ENCODE assay signal across 1 cellular context in the genomic region with DNA sequence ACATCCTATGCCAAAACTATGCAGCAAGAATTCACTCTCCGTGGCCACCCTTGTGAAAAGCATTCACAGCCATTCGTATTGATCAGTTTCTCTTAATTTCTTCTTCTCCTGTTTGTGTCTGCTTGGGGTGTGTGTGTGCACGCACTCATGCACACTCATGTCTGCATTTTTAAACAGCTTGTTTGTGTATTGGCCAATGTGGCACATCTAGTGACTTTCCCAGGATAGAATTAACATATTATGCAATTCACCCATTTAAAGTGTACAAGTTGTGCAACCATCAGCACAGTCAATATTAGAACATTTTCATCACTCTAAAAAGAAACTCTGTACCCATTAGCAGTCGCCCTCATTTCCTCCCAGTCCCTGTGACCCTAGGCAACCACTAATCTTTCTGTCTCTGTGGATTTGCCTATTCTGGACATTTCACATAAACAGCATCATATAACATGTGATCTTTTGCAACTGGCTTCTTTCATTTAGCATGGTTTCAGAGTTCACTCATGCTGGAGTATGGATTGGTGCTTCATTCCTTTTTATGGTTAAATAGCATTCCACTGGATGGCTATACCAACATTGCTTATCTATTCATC.
TF ChIP-seq lines count a peak whose summit lies in the region.

No MANE protein-coding gene starts in this region.

TF ChIP-seq in HepG2, 621 proteins besides CTCF, POLR2A, EP300 and RAD21 (continued from another document and continues in another):
- no peak for TF ChIP-seq TFDP1 (CRISPR knock-in tag; IDR thresholded peaks at IDR 0.05; ENCODE audit: borderline replicate concordance)
- no peak for TF ChIP-seq ZNF235 (CRISPR knock-in tag; IDR thresholded peaks at IDR 0.05; ENCODE audit: borderline replicate concordance)
- no peak for TF ChIP-seq ZBTB49 (CRISPR knock-in tag; IDR thresholded peaks at IDR 0.05; ENCODE audit: borderline replicate concordance)
- TF ChIP-seq, protein P1, sequence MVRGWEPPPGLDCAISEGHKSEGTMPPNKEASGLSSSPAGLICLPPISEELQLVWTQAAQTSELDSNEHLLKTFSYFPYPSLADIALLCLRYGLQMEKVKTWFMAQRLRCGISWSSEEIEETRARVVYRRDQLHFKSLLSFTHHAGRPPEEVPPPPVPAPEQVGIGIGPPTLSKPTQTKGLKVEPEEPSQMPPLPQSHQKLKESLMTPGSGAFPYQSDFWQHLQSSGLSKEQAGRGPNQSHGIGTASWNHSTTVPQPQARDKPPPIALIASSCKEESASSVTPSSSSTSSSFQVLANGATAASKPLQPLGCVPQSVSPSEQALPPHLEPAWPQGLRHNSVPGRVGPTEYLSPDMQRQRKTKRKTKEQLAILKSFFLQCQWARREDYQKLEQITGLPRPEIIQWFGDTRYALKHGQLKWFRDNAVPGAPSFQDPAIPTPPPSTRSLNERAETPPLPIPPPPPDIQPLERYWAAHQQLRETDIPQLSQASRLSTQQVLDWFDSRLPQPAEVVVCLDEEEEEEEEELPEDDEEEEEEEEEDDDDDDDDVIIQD (CRISPR knock-in tag; IDR thresholded peaks at IDR 0.05; ENCODE audit: low read depth): peak; percentile 90
- no peak for TF ChIP-seq ZNF781 (CRISPR knock-in tag; IDR thresholded peaks at IDR 0.05; ENCODE audit: borderline replicate concordance, not compliant biosample characterization)
- peak; percentile 100 for TF ChIP-seq CEBPB (IDR thresholded peaks at IDR 0.05; ENCODE audit: borderline replicate concordance, low read depth, low read length)
- no peak for TF ChIP-seq ZNF782 (CRISPR knock-in tag; IDR thresholded peaks at IDR 0.05; ENCODE audit: borderline replicate concordance)
- TF ChIP-seq ATF7-NPFF (CRISPR knock-in tag; IDR thresholded peaks at IDR 0.05; ENCODE audit: low read depth): no peak
- no peak for TF ChIP-seq PHF8 (CRISPR knock-in tag; IDR thresholded peaks at IDR 0.05)
- TF ChIP-seq RELA (CRISPR knock-in tag; IDR thresholded peaks at IDR 0.05): no peak
- TF ChIP-seq REPIN1 (CRISPR knock-in tag; IDR thresholded peaks at IDR 0.05; ENCODE audit: borderline replicate concordance, low read depth): no peak
- peak; percentile 64; the same call in 1 of the 2 replicates for TF ChIP-seq PPARG (CRISPR knock-in tag; conservative IDR thresholded peaks at IDR 0.05)
- TF ChIP-seq ELF1 (CRISPR knock-in tag; IDR thresholded peaks at IDR 0.05): peak; percentile 14; the same call in 1 of the 2 replicates
- TF ChIP-seq, protein P2, sequence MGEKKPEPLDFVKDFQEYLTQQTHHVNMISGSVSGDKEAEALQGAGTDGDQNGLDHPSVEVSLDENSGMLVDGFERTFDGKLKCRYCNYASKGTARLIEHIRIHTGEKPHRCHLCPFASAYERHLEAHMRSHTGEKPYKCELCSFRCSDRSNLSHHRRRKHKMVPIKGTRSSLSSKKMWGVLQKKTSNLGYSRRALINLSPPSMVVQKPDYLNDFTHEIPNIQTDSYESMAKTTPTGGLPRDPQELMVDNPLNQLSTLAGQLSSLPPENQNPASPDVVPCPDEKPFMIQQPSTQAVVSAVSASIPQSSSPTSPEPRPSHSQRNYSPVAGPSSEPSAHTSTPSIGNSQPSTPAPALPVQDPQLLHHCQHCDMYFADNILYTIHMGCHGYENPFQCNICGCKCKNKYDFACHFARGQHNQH (CRISPR knock-in tag; IDR thresholded peaks at IDR 0.05): peak; percentile 52; the same call in 1 of the 2 replicates
- no peak for TF ChIP-seq MTF2 (CRISPR knock-in tag; IDR thresholded peaks at IDR 0.05; ENCODE audit: borderline replicate concordance)
- no peak for TF ChIP-seq GATA4 (IDR thresholded peaks at IDR 0.05; ENCODE audit: borderline replicate concordance, low read depth)
- no peak for TF ChIP-seq SRSF1 (optimal IDR thresholded peaks at IDR 0.05; ENCODE audit: low read depth, low read length)
- peak; percentile 34 for TF ChIP-seq PHF5A (CRISPR knock-in tag; IDR thresholded peaks at IDR 0.05; ENCODE audit: low read depth, unreplicated experiment)
- peak; percentile 76 for TF ChIP-seq PITX1 (CRISPR knock-in tag; IDR thresholded peaks at IDR 0.05)
- no peak; the same call in 1 of the 2 replicates for TF ChIP-seq KLF9 (CRISPR knock-in tag; IDR thresholded peaks at IDR 0.05; ENCODE audit: low read depth)
- peak; percentile 93 for TF ChIP-seq MIXL1 (CRISPR knock-in tag; IDR thresholded peaks at IDR 0.05)
- no peak; the same call in 1 of the 2 replicates for TF ChIP-seq SMC3 (IDR thresholded peaks at IDR 0.05; ENCODE audit: low read length)
- 0 out of 2 replicates have a peak, but pooled peaks have one; percentile 56 for TF ChIP-seq FOXK2 (IDR thresholded peaks at IDR 0.05)
- peak; percentile 62; the same call in 1 of the 2 replicates for TF ChIP-seq ZNF644 (CRISPR knock-in tag; IDR thresholded peaks at IDR 0.05; ENCODE audit: low read depth)
- TF ChIP-seq BCLAF1 (IDR thresholded peaks at IDR 0.05): no peak
- no peak for TF ChIP-seq SP4 (CRISPR knock-in tag; IDR thresholded peaks at IDR 0.05)
- no peak for TF ChIP-seq NFIB (CRISPR knock-in tag; IDR thresholded peaks at IDR 0.05; ENCODE audit: borderline replicate concordance)
- TF ChIP-seq ZNF552 (CRISPR knock-in tag; IDR thresholded peaks at IDR 0.05; ENCODE audit: borderline replicate concordance): no peak
- no peak for TF ChIP-seq SMAD9 (CRISPR knock-in tag; IDR thresholded peaks at IDR 0.05)
- TF ChIP-seq POLR2G (IDR thresholded peaks at IDR 0.05; ENCODE audit: low read depth, low read length): no peak
- TF ChIP-seq ZFP62 (CRISPR knock-in tag; IDR thresholded peaks at IDR 0.05): no peak
- TF ChIP-seq MAZ (IDR thresholded peaks at IDR 0.05; ENCODE audit: borderline replicate concordance, low read depth, low read length): no peak
- TF ChIP-seq MAZ (CRISPR knock-in tag; IDR thresholded peaks at IDR 0.05; ENCODE audit: low read depth): no peak
- TF ChIP-seq TBX2 (CRISPR knock-in tag; IDR thresholded peaks at IDR 0.05; ENCODE audit: borderline replicate concordance): peak; percentile 86
- no peak for TF ChIP-seq SOX6 (IDR thresholded peaks at IDR 0.05)
- TF ChIP-seq SOX6 (CRISPR knock-in tag; IDR thresholded peaks at IDR 0.05): peak; percentile 90
- TF ChIP-seq ZNF589 (CRISPR knock-in tag; conservative IDR thresholded peaks at IDR 0.05): no peak
- no peak for TF ChIP-seq ZNF263 (CRISPR knock-in tag; IDR thresholded peaks at IDR 0.05)
- no peak for TF ChIP-seq ZNF253 (CRISPR knock-in tag; IDR thresholded peaks at IDR 0.05; ENCODE audit: borderline replicate concordance)
- TF ChIP-seq, protein P3, sequence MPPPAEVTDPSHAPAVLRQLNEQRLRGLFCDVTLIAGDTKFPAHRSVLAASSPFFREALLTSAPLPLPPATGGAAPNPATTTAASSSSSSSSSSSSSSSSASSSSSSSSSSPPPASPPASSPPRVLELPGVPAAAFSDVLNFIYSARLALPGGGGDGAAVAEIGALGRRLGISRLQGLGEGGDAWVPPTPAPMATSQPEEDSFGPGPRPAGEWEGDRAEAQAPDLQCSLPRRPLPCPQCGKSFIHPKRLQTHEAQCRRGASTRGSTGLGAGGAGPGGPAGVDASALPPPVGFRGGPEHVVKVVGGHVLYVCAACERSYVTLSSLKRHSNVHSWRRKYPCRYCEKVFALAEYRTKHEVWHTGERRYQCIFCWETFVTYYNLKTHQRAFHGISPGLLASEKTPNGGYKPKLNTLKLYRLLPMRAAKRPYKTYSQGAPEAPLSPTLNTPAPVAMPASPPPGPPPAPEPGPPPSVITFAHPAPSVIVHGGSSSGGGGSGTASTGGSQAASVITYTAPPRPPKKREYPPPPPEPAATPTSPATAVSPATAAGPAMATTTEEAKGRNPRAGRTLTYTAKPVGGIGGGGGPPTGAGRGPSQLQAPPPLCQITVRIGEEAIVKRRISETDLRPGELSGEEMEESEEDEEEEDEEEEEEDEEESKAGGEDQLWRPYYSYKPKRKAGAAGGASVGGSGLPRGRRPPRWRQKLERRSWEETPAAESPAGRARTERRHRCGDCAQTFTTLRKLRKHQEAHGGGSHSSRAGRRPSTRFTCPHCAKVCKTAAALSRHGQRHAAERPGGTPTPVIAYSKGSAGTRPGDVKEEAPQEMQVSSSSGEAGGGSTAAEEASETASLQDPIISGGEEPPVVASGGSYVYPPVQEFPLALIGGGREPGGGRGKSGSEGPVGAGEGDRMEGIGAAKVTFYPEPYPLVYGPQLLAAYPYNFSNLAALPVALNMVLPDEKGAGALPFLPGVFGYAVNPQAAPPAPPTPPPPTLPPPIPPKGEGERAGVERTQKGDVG (CRISPR knock-in tag; IDR thresholded peaks at IDR 0.05; ENCODE audit: borderline replicate concordance): no peak
- TF ChIP-seq, protein P4, sequence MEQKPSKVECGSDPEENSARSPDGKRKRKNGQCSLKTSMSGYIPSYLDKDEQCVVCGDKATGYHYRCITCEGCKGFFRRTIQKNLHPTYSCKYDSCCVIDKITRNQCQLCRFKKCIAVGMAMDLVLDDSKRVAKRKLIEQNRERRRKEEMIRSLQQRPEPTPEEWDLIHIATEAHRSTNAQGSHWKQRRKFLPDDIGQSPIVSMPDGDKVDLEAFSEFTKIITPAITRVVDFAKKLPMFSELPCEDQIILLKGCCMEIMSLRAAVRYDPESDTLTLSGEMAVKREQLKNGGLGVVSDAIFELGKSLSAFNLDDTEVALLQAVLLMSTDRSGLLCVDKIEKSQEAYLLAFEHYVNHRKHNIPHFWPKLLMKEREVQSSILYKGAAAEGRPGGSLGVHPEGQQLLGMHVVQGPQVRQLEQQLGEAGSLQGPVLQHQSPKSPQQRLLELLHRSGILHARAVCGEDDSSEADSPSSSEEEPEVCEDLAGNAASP (CRISPR knock-in tag; IDR thresholded peaks at IDR 0.05; ENCODE audit: borderline replicate concordance): peak; percentile 87; the same call in 1 of the 2 replicates
- TF ChIP-seq SNAI1 (CRISPR knock-in tag; IDR thresholded peaks at IDR 0.05; ENCODE audit: borderline replicate concordance): no peak
- TF ChIP-seq MEIS1 (CRISPR knock-in tag; IDR thresholded peaks at IDR 0.05; ENCODE audit: borderline replicate concordance): no peak
- no peak for TF ChIP-seq SYNCRIP (IDR thresholded peaks at IDR 0.05; ENCODE audit: insufficient read depth, low read depth, low read length)
- TF ChIP-seq NBN (conservative IDR thresholded peaks at IDR 0.05): no peak
- TF ChIP-seq YEATS2 (CRISPR knock-in tag; IDR thresholded peaks at IDR 0.05; ENCODE audit: borderline replicate concordance): no peak
- TF ChIP-seq, protein P5, sequence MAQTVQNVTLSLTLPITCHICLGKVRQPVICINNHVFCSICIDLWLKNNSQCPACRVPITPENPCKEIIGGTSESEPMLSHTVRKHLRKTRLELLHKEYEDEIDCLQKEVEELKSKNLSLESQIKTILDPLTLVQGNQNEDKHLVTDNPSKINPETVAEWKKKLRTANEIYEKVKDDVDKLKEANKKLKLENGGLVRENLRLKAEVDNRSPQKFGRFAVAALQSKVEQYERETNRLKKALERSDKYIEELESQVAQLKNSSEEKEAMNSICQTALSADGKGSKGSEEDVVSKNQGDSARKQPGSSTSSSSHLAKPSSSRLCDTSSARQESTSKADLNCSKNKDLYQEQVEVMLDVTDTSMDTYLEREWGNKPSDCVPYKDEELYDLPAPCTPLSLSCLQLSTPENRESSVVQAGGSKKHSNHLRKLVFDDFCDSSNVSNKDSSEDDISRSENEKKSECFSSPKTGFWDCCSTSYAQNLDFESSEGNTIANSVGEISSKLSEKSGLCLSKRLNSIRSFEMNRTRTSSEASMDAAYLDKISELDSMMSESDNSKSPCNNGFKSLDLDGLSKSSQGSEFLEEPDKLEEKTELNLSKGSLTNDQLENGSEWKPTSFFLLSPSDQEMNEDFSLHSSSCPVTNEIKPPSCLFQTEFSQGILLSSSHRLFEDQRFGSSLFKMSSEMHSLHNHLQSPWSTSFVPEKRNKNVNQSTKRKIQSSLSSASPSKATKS (CRISPR knock-in tag; IDR thresholded peaks at IDR 0.05): 0 out of 2 replicates have a peak, but pooled peaks have one; percentile 63
- TF ChIP-seq RFX1 (IDR thresholded peaks at IDR 0.05): 0 out of 2 replicates have a peak, but pooled peaks have one; percentile 37
- TF ChIP-seq ZNF326 (CRISPR knock-in tag; IDR thresholded peaks at IDR 0.05; ENCODE audit: borderline replicate concordance): no peak
- peak; percentile 50; the same call in 1 of the 2 replicates for TF ChIP-seq KMT2A (CRISPR knock-in tag; IDR thresholded peaks at IDR 0.05)
